21 cellular contexts compared by ENCODE assay signal in genomic region chr3:171121801-171122200, GRCh38.
"Had no signal": no experiment of that assay in that cellular context is flagged by ENCODE, and none has a peak within 500 bp of the region (broad histone marks: within the 10 kb centered on the region; RNA-seq: fewer than 3 reads in every experiment).

No MANE protein-coding gene starts in this region.

- H3K9me3 ChIP-seq: esophagus squamous epithelium, neutrophil, psoas muscle, sigmoid colon, stomach, testis, tibial artery, upper lobe of left lung had no signal

- H3K27me3 ChIP-seq: esophagus squamous epithelium, neutrophil, sigmoid colon, stomach, testis, tibial artery, upper lobe of left lung had no signal

- H3K4me3 Mint-ChIP-seq: memory B cell; natural killer cell; stimulated activated effector memory CD8-positive, alpha-beta T cell treated with anti-CD3 and anti-CD28 coated beads, Interleukin-12 subunit alpha, Interleukin-12 subunit beta, amount 100 ng/mL, for 72 hours had no signal

- H3K27ac ChIP-seq: esophagus squamous epithelium, neutrophil, psoas muscle, sigmoid colon, stomach, testis, tibial artery, upper lobe of left lung had no signal

- H3K9me3 Mint-ChIP-seq: memory B cell, natural killer cell had no signal

- H3K4me1 Mint-ChIP-seq: memory B cell had no signal

- H3K4me1 ChIP-seq: esophagus squamous epithelium, psoas muscle, sigmoid colon, stomach, testis, tibial artery, upper lobe of left lung had no signal

- H3K27ac Mint-ChIP-seq: memory B cell; natural killer cell; stimulated activated effector memory CD8-positive, alpha-beta T cell treated with anti-CD3 and anti-CD28 coated beads, Interleukin-12 subunit alpha, Interleukin-12 subunit beta, amount 100 ng/mL, for 72 hours had no signal

- DNase-seq: cerebellar nuclear complex; effector memory CD4-positive, alpha-beta T cell; erythroblast; esophagus squamous epithelium; kidney; natural killer cell; psoas muscle; right cardiac atrium; sigmoid colon; stimulated activated CD4-positive, alpha-beta T cell treated with anti-CD3 and anti-CD28 coated beads, Interleukin-2, amount 100 ng/mL, for 24 hours; stimulated activated CD4-positive, alpha-beta T cell treated with anti-CD3 and anti-CD28 coated beads, Interleukin-4, amount 100 ng/mL, for 24 hours; stimulated activated naive CD4-positive, alpha-beta T cell treated with Interleukin-2 at 50 U/mL for 16 hours; stomach; testis; tibial artery; upper lobe of left lung had no signal

- H3K36me3 ChIP-seq: neutrophil had no signal

- H3K4me3 ChIP-seq: esophagus squamous epithelium, lung, psoas muscle, sigmoid colon, stomach, testis, tibial artery, upper lobe of left lung had no signal

- ATAC-seq: left lobe of liver; natural killer cell; psoas muscle; right cardiac atrium; stimulated activated effector memory CD8-positive, alpha-beta T cell treated with anti-CD3 and anti-CD28 coated beads, Interleukin-12 subunit alpha, Interleukin-12 subunit beta, amount 100 ng/mL, for 72 hours had no signal
